In genomic region chr17:50386451-50386994, GRCh38 we compare ENCODE assay signal across 24 cellular contexts. TPM values are rescaled to one million over a fixed set of nuclear protein-coding genes. Genes with fewer than 3 reads are reported as not detected.
DNase-seq lines count a peak whose midpoint lies in the region; ATAC-seq, FAIRE-seq and TF ChIP-seq lines count a peak whose summit lies in the region.
"Had no signal": no experiment of that assay in that cellular context is flagged by ENCODE, and none has a peak within 500 bp of the region (broad histone marks: within the 10 kb centered on the region; RNA-seq: fewer than 3 reads in every experiment).

No MANE protein-coding gene starts in this region.

- H2AFZ ChIP-seq in osteoblast (ENCODE audit: low read length): no peak overlapping the region

- FAIRE-seq in A549 (lab: Jason Lieb, UNC): no peak
- FAIRE-seq: H1 had no signal

- H3K4me1 ChIP-seq in A549: no peaks in the 10 kb centered on the region
- H3K4me1 ChIP-seq in adipocyte (ENCODE audit: control insufficient read depth, insufficient read depth, low read length): peaks cover 23% of the 10 kb centered on the region
- H3K4me1 ChIP-seq in osteoblast (ENCODE audit: insufficient read depth, low read length): no peaks in the 10 kb centered on the region
- no peaks in the 10 kb centered on the region for H3K4me1 ChIP-seq in colonic mucosa
- H3K4me1 ChIP-seq: Caco-2 had no signal

- POLR2A ChIA-PET in A549 (lab: Yijun Ruan, JAX): interaction anchor here (1.2 to 1.5 kb wide), 2 partner anchors 10 to 11 kb away, joined by 4 to 6 read pairs; partner anchors contain the start of gene LRRC59

- H3K4me3 ChIP-seq in A549 (no peak overlapping the region), AG10803 (ENCODE audit: low read length) (no peak overlapping the region), adipocyte (ENCODE audit: low read length) (no peak overlapping the region), osteoblast (ENCODE audit: insufficient read depth, low read length) (no peak overlapping the region), colonic mucosa (no peak overlapping the region)
- H3K4me3 ChIP-seq: BLaER1 treated with 17β-estradiol and CSF1 and Interleukin-3, amounts not matched to agents 10 nM and 100 nM; SK-N-MC had no signal

- peaks cover 61% of the 10 kb centered on the region for H4K20me1 ChIP-seq in osteoblast (ENCODE audit: insufficient read depth, low read length)

- WGBS in A549 (ENCODE audit: missing lambda C conversion rate): 67% methylated on average over 4 of the region's 4 CpGs

- DNase-seq in A549 (ENCODE audit: low read depth in 1 of 2, low spot score in 1 of 2) (no peak), AG10803 (ENCODE audit: low read depth) (peak; percentile 24), adipocyte (ENCODE audit: low read depth) (peak; percentile 19), osteoblast (ENCODE audit: insufficient read length, low spot score, missing footprints) (no peak), HCEC 1CT (no peak), colonic mucosa (no peak)
- DNase-seq: ACHN; Caco-2; CD4-positive, alpha-beta memory T cell; DMS 273 treated with DMSO at 0.1 percent for 48 hours; DMS79 treated with DMSO at 0.1 percent for 48 hours; NCI-H1092 treated with DMSO at 0.1 percent for 48 hours; NCI-H1436 treated with DMSO at 0.1 percent for 48 hours; NCI-H1930; NCI-H510A; NCI-H748 treated with DMSO at 0.1 percent for 48 hours; SHP77 treated with DMSO at 0.1 percent for 48 hours had no signal

- H3K27ac ChIP-seq in A549: no peak overlapping the region
- H3K27ac ChIP-seq in osteoblast (ENCODE audit: low read depth, low read length): peak overlapping the region; percentile 25
- no peak overlapping the region for H3K27ac ChIP-seq in colonic mucosa
- H3K27ac ChIP-seq: BLaER1 treated with 17β-estradiol and CSF1 and Interleukin-3, amounts not matched to agents 10 nM and 100 nM; HL-60; KMS-11; RWPE1; SK-N-MC had no signal

- H3K9me3 ChIP-seq in A549: no peaks in the 10 kb centered on the region
- no peaks in the 10 kb centered on the region for H3K9me3 ChIP-seq in adipocyte (ENCODE audit: control insufficient read depth, low read length)
- H3K9me3 ChIP-seq in osteoblast (ENCODE audit: low read depth, low read length): no peaks in the 10 kb centered on the region
- H3K9me3 ChIP-seq in colonic mucosa: no peaks in the 10 kb centered on the region
- H3K9me3 ChIP-seq: BLaER1 treated with 17β-estradiol and CSF1 and Interleukin-3, amounts not matched to agents 10 nM and 100 nM; Caco-2 had no signal

- H3K4me2 ChIP-seq in A549 (no peak overlapping the region), osteoblast (ENCODE audit: insufficient read depth, low read length) (no peak overlapping the region)
- H3K4me2 ChIP-seq: BLaER1 treated with 17β-estradiol and CSF1 and Interleukin-3, amounts not matched to agents 10 nM and 100 nM; KMS-11 had no signal

- no peak for TF ChIP-seq CTCF in A549 (IDR thresholded peaks at IDR 0.05)
- no peak for TF ChIP-seq CTCF in AG10803 (conservative IDR thresholded peaks at IDR 0.05; ENCODE audit: low read length)
- TF ChIP-seq CTCF in osteoblast (IDR thresholded peaks at IDR 0.05; ENCODE audit: extremely low read depth, low read depth, low read length): no peak
- no peak for TF ChIP-seq CTCF in colonic mucosa (IDR thresholded peaks at IDR 0.05)

- intact Hi-C loops in colonic mucosa (cut with DNase I): no loop called here

- ATAC-seq in A549 (peak; percentile 17 to 27; a peak in 3 of 6 replicates), GM18909 (IDR thresholded peaks at IDR 0.05; ENCODE audit: poor library complexity, unreplicated experiment) (no peak)

- H3K79me2 ChIP-seq in osteoblast (ENCODE audit: insufficient read depth, low read length): peaks cover 48% of the 10 kb centered on the region

- no peak for TF ChIP-seq EP300 in A549 (IDR thresholded peaks at IDR 0.05)

- H3K36me3 ChIP-seq in adipocyte (ENCODE audit: control insufficient read depth, insufficient read depth, low read length, severe bottlenecking): peaks cover 98% of the 10 kb centered on the region
- H3K36me3 ChIP-seq in osteoblast (ENCODE audit: insufficient read depth, low read length): peaks cover 100% of the 10 kb centered on the region
- H3K36me3 ChIP-seq in colonic mucosa: peaks cover 47% of the 10 kb centered on the region

- no peak for TF ChIP-seq RAD21 in A549 (conservative IDR thresholded peaks at IDR 0.05 in 1 of 2, IDR thresholded peaks at IDR 0.05 in 1 of 2)

- H3K9ac ChIP-seq in adipocyte (ENCODE audit: low read length) (no peak overlapping the region), colonic mucosa (ENCODE audit: low read depth in 2 of 2, low read length in 2 of 2) (no peak overlapping the region)
- H3K9ac ChIP-seq: BLaER1 treated with 17β-estradiol and CSF1 and Interleukin-3, amounts not matched to agents 10 nM and 100 nM; KMS-11 had no signal

- H3K27me3 ChIP-seq in adipocyte (replicated peaks; ENCODE audit: control insufficient read depth, insufficient read depth, low read length) (no peaks in the 10 kb centered on the region), osteoblast (ENCODE audit: insufficient read depth, low read length) (no peaks in the 10 kb centered on the region), colonic mucosa (no peaks in the 10 kb centered on the region)
- H3K27me3 ChIP-seq: BLaER1 treated with 17β-estradiol and CSF1 and Interleukin-3, amounts not matched to agents 10 nM and 100 nM had no signal

- TF ChIP-seq POLR2A in A549 (IDR thresholded peaks at IDR 0.05; ENCODE audit: low read length): no peak

- CTCF ChIA-PET in A549 (lab: Yijun Ruan, JAX): interaction anchor here (15.8 to 33.9 kb wide), 2 partner anchors 6 to 12 kb away, joined by 445 read pairs; partner anchors contain the start of genes EME1, LRRC59 and MRPL27

TF ChIP-seq in A549, 52 proteins besides CTCF, POLR2A, EP300 and RAD21 (continues in another document):
- TF ChIP-seq GATA3 (IDR thresholded peaks at IDR 0.05; ENCODE audit: borderline replicate concordance): no peak
- no peak for TF ChIP-seq NFE2L2 (conservative IDR thresholded peaks at IDR 0.05; ENCODE audit: low read length)
- TF ChIP-seq, protein P1, sequence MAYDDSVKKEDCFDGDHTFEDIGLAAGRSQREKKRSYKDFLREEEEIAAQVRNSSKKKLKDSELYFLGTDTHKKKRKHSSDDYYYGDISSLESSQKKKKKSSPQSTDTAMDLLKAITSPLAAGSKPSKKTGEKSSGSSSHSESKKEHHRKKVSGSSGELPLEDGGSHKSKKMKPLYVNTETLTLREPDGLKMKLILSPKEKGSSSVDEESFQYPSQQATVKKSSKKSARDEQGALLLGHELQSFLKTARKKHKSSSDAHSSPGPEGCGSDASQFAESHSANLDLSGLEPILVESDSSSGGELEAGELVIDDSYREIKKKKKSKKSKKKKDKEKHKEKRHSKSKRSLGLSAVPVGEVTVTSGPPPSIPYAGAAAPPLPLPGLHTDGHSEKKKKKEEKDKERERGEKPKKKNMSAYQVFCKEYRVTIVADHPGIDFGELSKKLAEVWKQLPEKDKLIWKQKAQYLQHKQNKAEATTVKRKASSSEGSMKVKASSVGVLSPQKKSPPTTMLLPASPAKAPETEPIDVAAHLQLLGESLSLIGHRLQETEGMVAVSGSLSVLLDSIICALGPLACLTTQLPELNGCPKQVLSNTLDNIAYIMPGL (CRISPR knock-in tag; IDR thresholded peaks at IDR 0.05; ENCODE audit: borderline replicate concordance): no peak
- TF ChIP-seq MAFK (IDR thresholded peaks at IDR 0.05; ENCODE audit: partially characterized antibody): no peak
- no peak for TF ChIP-seq PHF8 (IDR thresholded peaks at IDR 0.05; ENCODE audit: borderline replicate concordance, low read depth)
- no peak for TF ChIP-seq CHD4 (IDR thresholded peaks at IDR 0.05; ENCODE audit: borderline replicate concordance)
- no peak for TF ChIP-seq ZNF302 (CRISPR knock-in tag; IDR thresholded peaks at IDR 0.05)
- no peak for TF ChIP-seq HOXB5 (CRISPR knock-in tag; IDR thresholded peaks at IDR 0.05)

RNA-seq across cellular contexts. Expression of gene LRRC59, which starts 10.8 kb away (rescaled TPM):
- polyA plus RNA-seq in A549 (2011; rRNA removed) (228 and 237 TPM in 2 replicates), A549 (2017; fragmentation: RNase III; extraction: RNeasy Plus Mini Kit Qiagen cat#74134 plus additional on column Dnase treatment) (200 to 226 TPM (median 209 TPM) in 3 replicates)
- polyA plus RNA-seq in A549 (2012; cell fraction: cytosol; rRNA removed): 137 and 149 TPM in 2 replicates
- polyA plus RNA-seq in A549 (2012; cell fraction: nucleus; rRNA removed): 106 and 109 TPM in 2 replicates
- polyA minus RNA-seq in A549 (2011; rRNA and poly(A)+ RNA removed): 204 and 235 TPM in 2 replicates
- total RNA-seq in osteoblast (121 and 125 TPM in 2 replicates), colonic mucosa (100 to 1,000 TPM; 147 to 265 TPM)

RNA-seq across cellular contexts. Expression of gene EME1, which starts 13.5 kb away (rescaled TPM):
- polyA plus RNA-seq in A549 (2011; rRNA removed): 26.3 and 29.9 TPM in 2 replicates
- 19.5 and 20.9 TPM in 2 replicates for polyA plus RNA-seq in A549 (2012; cell fraction: cytosol; rRNA removed)
- polyA plus RNA-seq in A549 (2012; cell fraction: nucleus; rRNA removed): 60.7 and 91.1 TPM in 2 replicates
- 21.9 to 24.3 TPM (median 23.9 TPM) in 3 replicates for polyA plus RNA-seq in A549 (2017; fragmentation: RNase III; extraction: RNeasy Plus Mini Kit Qiagen cat#74134 plus additional on column Dnase treatment)
- 15.2 and 16.9 TPM in 2 replicates for polyA minus RNA-seq in A549 (2011; rRNA and poly(A)+ RNA removed)
- total RNA-seq in osteoblast: 0.59 and 0.72 TPM in 2 replicates
- total RNA-seq in colonic mucosa: 10 to 100 TPM in 1 of 2 donors, 1 to 10 TPM in 1; 1.8 to 10.1 TPM

RNA-seq across cellular contexts. Expression of gene MRPL27, which starts 13.5 kb away (rescaled TPM):
- polyA plus RNA-seq in A549 (2011; rRNA removed) (149 and 173 TPM in 2 replicates), A549 (2017; fragmentation: RNase III; extraction: RNeasy Plus Mini Kit Qiagen cat#74134 plus additional on column Dnase treatment) (155 to 170 TPM (median 156 TPM) in 3 replicates)
- polyA plus RNA-seq in A549 (2012; cell fraction: cytosol; rRNA removed): 195 and 246 TPM in 2 replicates
- polyA plus RNA-seq in A549 (2012; cell fraction: nucleus; rRNA removed): 123 and 149 TPM in 2 replicates
- 72.7 and 86.1 TPM in 2 replicates for polyA minus RNA-seq in A549 (2011; rRNA and poly(A)+ RNA removed)
- total RNA-seq in osteoblast (54.2 and 55.7 TPM in 2 replicates), colonic mucosa (100 to 1,000 TPM in 1 of 2 donors, 10 to 100 TPM in 1; 71.7 to 135 TPM)

RNA-seq across cellular contexts. Expression of gene ACSF2, which starts 39.5 kb away (rescaled TPM):
- polyA plus RNA-seq in A549 (2011; rRNA removed): 28.9 and 33.6 TPM in 2 replicates
- polyA plus RNA-seq in A549 (2012; cell fraction: cytosol; rRNA removed): 14.0 and 17.2 TPM in 2 replicates
- 49.4 and 67.7 TPM in 2 replicates for polyA plus RNA-seq in A549 (2012; cell fraction: nucleus; rRNA removed)
- polyA plus RNA-seq in A549 (2017; fragmentation: RNase III; extraction: RNeasy Plus Mini Kit Qiagen cat#74134 plus additional on column Dnase treatment): 16.3 to 24.4 TPM (median 21.5 TPM) in 3 replicates
- 45.1 and 48.8 TPM in 2 replicates for polyA minus RNA-seq in A549 (2011; rRNA and poly(A)+ RNA removed)
- total RNA-seq in osteoblast: 60.1 and 63.0 TPM in 2 replicates
- 100 to 1,000 TPM in 1 of 2 donors, 10 to 100 TPM in 1; 50.8 to 119 TPM for total RNA-seq in colonic mucosa

RNA-seq across cellular contexts. Expression of gene XYLT2, which starts 40.6 kb away (rescaled TPM):
- polyA plus RNA-seq in A549 (2011; rRNA removed): 9.7 and 10.5 TPM in 2 replicates
- 14.3 and 19.8 TPM in 2 replicates for polyA plus RNA-seq in A549 (2012; cell fraction: cytosol; rRNA removed)
- 51.1 and 61.3 TPM in 2 replicates for polyA plus RNA-seq in A549 (2012; cell fraction: nucleus; rRNA removed)
- polyA plus RNA-seq in A549 (2017; fragmentation: RNase III; extraction: RNeasy Plus Mini Kit Qiagen cat#74134 plus additional on column Dnase treatment): 13.7 to 15.9 TPM (median 15.8 TPM) in 3 replicates
- polyA minus RNA-seq in A549 (2011; rRNA and poly(A)+ RNA removed): 23.1 and 26.8 TPM in 2 replicates
- 40.5 and 46.6 TPM in 2 replicates for total RNA-seq in osteoblast
- total RNA-seq in colonic mucosa: 10 to 100 TPM; 15.6 to 28.5 TPM

Comparison
In these comparisons a context has a peak if more than half of its experiments do, and no peak if none do; other contexts are left out.
1. DNase-seq: peak in AG10803 (single experiment) and adipocyte (single experiment); none in A549 (0 of 2), osteoblast (single experiment), HCEC 1CT (single experiment) and colonic mucosa (single experiment).